Comparison of ENCODE assay signal across 27 cellular contexts in the genomic region with DNA sequence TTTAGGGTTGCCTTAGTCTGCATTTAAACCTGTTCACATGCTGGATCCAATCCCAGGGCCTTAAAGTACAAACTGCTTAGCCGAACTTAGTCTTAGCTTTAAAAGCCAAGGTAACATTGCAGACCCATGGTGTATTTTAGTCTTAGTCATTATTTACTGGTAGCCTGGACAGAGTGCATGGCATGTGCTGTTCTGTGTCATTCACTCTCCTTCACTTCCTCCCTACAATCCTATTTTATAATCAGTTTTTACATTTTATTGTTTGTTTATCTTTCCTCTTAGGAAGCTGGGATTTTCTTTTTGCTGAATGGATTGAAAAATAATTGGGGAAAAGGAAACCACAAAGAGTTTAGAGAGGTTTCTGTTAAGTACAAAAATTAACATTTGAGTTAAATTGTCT. TPM values are rescaled to one million over a fixed set of nuclear protein-coding genes. Genes with fewer than 3 reads are reported as not detected.
"Had no signal": no experiment of that assay in that cellular context is flagged by ENCODE, and none has a peak within 500 bp of the region (broad histone marks: within the 10 kb centered on the region; RNA-seq: fewer than 3 reads in every experiment).

No MANE protein-coding gene starts in this region.

- H3K27ac ChIP-seq: epithelial cell of prostate, esophagus squamous epithelium, parathyroid adenoma, right lobe of liver, uterus had no signal

- ATAC-seq: left ventricle myocardium superior; naive thymus-derived CD8-positive, alpha-beta T cell; right lobe of liver; stimulated activated memory B cell treated with anti-CD40 and anti-IgM and Interleukin-4, amounts not matched to agents 10 μg/mL and 1 μg/mL and 100 μg/mL, for 72 hours; stimulated activated naive CD8-positive, alpha-beta T cell treated with anti-CD3 and anti-CD28 coated beads, Interleukin-15, amount 100 ng/mL, for 72 hours had no signal

- H3K27me3 ChIP-seq: esophagus squamous epithelium, right lobe of liver, uterus had no signal

- H3K4me3 ChIP-seq: esophagus squamous epithelium, right lobe of liver, uterus had no signal

- H3K9me3 ChIP-seq: esophagus squamous epithelium, right lobe of liver, uterus had no signal

- DNase-seq: activated CD4-positive, alpha-beta T cell treated with anti-CD3 and anti-CD28 coated beads for 4 hours; activated CD4-positive, alpha-beta T cell treated with anti-CD3 and anti-CD28 coated beads, Interleukin-2, amount 50 U/mL, for 48 hours; activated CD4-positive, CD25-positive, alpha-beta regulatory T cell; activated CD8-positive, alpha-beta memory T cell treated with anti-CD3 and anti-CD28 coated beads for 24 hours; activated effector memory CD4-positive, alpha-beta T cell treated with Interleukin-2 at 50 U/mL for 16 hours; activated naive CD4-positive, alpha-beta T cell treated with Interleukin-2 at 50 U/mL for 16 hours; anterior cingulate cortex; dermis blood vessel endothelial cell; effector CD4-positive, alpha-beta T cell; esophagus squamous epithelium; glutamatergic neuron; islet precursor cell; left ventricle myocardium superior; naive thymus-derived CD8-positive, alpha-beta T cell; nucleus accumbens; right lobe of liver; small intestine; stimulated activated CD4-positive, alpha-beta T cell treated with anti-CD3 and anti-CD28 coated beads, Interleukin-4, amount 100 ng/mL, for 4 hours; stimulated activated CD8-positive, alpha-beta memory T cell treated with anti-CD3 and anti-CD28 coated beads, Interleukin-4, amount 100 ng/mL, for 48 hours; stimulated activated naive CD8-positive, alpha-beta T cell treated with anti-CD3 and anti-CD28 coated beads, Interleukin-15, amount 100 ng/mL, for 72 hours; substantia nigra; uterus had no signal

- H3K4me1 ChIP-seq: esophagus squamous epithelium, parathyroid adenoma, right lobe of liver, uterus had no signal

- H3K36me3 ChIP-seq: uterus had no signal

RNA-seq across cellular contexts. Expression of a gene that starts 29.4 kb away (rescaled TPM):
- total RNA-seq: bronchial epithelial cell; dermis blood vessel endothelial cell; esophagus squamous epithelium; left ventricle myocardium superior; lung microvascular endothelial cell; naive thymus-derived CD8-positive, alpha-beta T cell had no signal
